ENCODE assay signal across 19 cellular contexts in the genomic region with DNA sequence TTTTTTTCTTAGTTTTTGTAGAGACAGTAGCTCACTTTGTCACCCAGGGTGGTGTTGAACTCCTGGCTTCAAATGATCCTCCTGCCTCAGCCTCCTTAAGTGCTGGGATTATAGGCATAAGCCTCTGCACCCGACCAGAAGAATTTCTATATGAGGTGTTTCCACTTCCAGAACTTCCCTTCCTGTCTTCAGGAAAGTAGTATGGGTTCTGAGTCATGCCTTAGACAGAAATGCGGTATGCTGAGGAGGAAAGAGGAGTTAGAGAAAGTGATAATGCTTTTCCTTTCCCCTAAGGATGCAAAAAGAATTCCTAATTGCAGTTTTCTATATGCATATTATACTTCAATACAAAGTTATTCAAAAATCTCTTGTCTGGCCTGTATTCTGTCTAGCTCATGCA. TPM values are rescaled to one million over a fixed set of nuclear protein-coding genes. Genes with fewer than 3 reads are reported as not detected.
"Had no signal": no experiment of that assay in that cellular context is flagged by ENCODE, and none has a peak within 500 bp of the region (broad histone marks: within the 10 kb centered on the region; RNA-seq: fewer than 3 reads in every experiment).

No MANE protein-coding gene starts in this region.

- H3K9ac ChIP-seq: neural progenitor cell had no signal

- H3K27me3 ChIP-seq: neural progenitor cell, pancreas, testis, upper lobe of right lung had no signal

- H3K36me3 Mint-ChIP-seq: mesothelial cell of epicardium, neural progenitor cell had no signal

- H3K27ac ChIP-seq: neural progenitor cell, pancreas, testis, upper lobe of right lung had no signal

- H2AFZ ChIP-seq: neural progenitor cell had no signal

- ATAC-seq: activated T-helper 17 cell treated with anti-CD3 and anti-CD28 coated beads, Interleukin-2, amount 50 U/mL, for 72 hours; effector memory CD8-positive, alpha-beta T cell; pancreas; stimulated activated naive CD8-positive, alpha-beta T cell treated with anti-CD3 and anti-CD28 coated beads, Interleukin-15, amount 100 ng/mL, for 72 hours; upper lobe of right lung had no signal

- H3K36me3 ChIP-seq: neural progenitor cell, pancreas, upper lobe of right lung had no signal

- H3K4me1 Mint-ChIP-seq: activated B cell treated with CpG ODN at 0.5 μM for 24 hours; activated CD4-positive, alpha-beta T cell treated with anti-CD3 and anti-CD28 coated beads, Interleukin-2, amount 10 ng/mL, durations not matched to agents 24 days and 14 days; activated T-helper 17 cell treated with anti-CD3 and anti-CD28 coated beads, Interleukin-2, amount 50 U/mL, for 72 hours; neural progenitor cell; stimulated activated naive CD8-positive, alpha-beta T cell treated with anti-CD3 and anti-CD28 coated beads, Interleukin-15, amount 100 ng/mL, for 72 hours had no signal

- H3K4me1 ChIP-seq: neural progenitor cell, pancreas, testis, upper lobe of right lung had no signal

- H3K27ac Mint-ChIP-seq: activated B cell treated with CpG ODN at 0.5 μM for 24 hours; activated CD4-positive, alpha-beta T cell treated with anti-CD3 and anti-CD28 coated beads, Interleukin-2, amount 10 ng/mL, durations not matched to agents 24 days and 14 days; activated naive CD4-positive, alpha-beta T cell treated with anti-CD3 and anti-CD28 coated beads for 36 hours; activated T-helper 17 cell treated with anti-CD3 and anti-CD28 coated beads, Interleukin-2, amount 50 U/mL, for 72 hours; effector memory CD8-positive, alpha-beta T cell; neural progenitor cell; stimulated activated naive CD8-positive, alpha-beta T cell treated with anti-CD3 and anti-CD28 coated beads, Interleukin-15, amount 100 ng/mL, for 72 hours; T-helper 1 cell treated with Interleukin-12 subunit alpha and Interleukin-12 subunit beta and Interleukin-4 antibody, amounts not matched to agents 30 μg/mL and 1 μg/mL, for 36 hours had no signal

- H3K4me2 ChIP-seq: neural progenitor cell had no signal

- H3K27me3 Mint-ChIP-seq: activated B cell treated with CpG ODN at 0.5 μM for 24 hours; activated CD4-positive, alpha-beta T cell treated with anti-CD3 and anti-CD28 coated beads, Interleukin-2, amount 10 ng/mL, durations not matched to agents 24 days and 14 days; effector memory CD8-positive, alpha-beta T cell; stimulated activated naive CD8-positive, alpha-beta T cell treated with anti-CD3 and anti-CD28 coated beads, Interleukin-15, amount 100 ng/mL, for 72 hours had no signal

- H3K9me3 ChIP-seq: pancreas, testis, upper lobe of right lung had no signal

- H3K9me3 Mint-ChIP-seq: activated B cell treated with CpG ODN at 0.5 μM for 24 hours; activated CD4-positive, alpha-beta T cell treated with anti-CD3 and anti-CD28 coated beads, Interleukin-2, amount 10 ng/mL, durations not matched to agents 24 days and 14 days; activated naive CD4-positive, alpha-beta T cell treated with anti-CD3 and anti-CD28 coated beads for 36 hours; activated T-helper 17 cell treated with anti-CD3 and anti-CD28 coated beads, Interleukin-2, amount 50 U/mL, for 72 hours; mesothelial cell of epicardium; neural progenitor cell; stimulated activated naive CD8-positive, alpha-beta T cell treated with anti-CD3 and anti-CD28 coated beads, Interleukin-15, amount 100 ng/mL, for 72 hours; T-helper 1 cell treated with Interleukin-12 subunit alpha and Interleukin-12 subunit beta and Interleukin-4 antibody, amounts not matched to agents 30 μg/mL and 1 μg/mL, for 36 hours had no signal

- DNase-seq: activated B cell treated with CpG ODN at 0.5 μM for 24 hours; activated CD4-positive, alpha-beta T cell treated with anti-CD3 and anti-CD28 coated beads, Interleukin-2, amount 10 ng/mL, durations not matched to agents 24 days and 14 days; activated naive CD4-positive, alpha-beta T cell treated with anti-CD3 and anti-CD28 coated beads for 36 hours; activated T-cell treated with anti-CD3 and anti-CD28 coated beads for 4 hours; central memory CD4-positive, alpha-beta T cell; effector memory CD8-positive, alpha-beta T cell; erythroblast; pancreas; retina; stimulated activated CD4-positive, alpha-beta T cell treated with anti-CD3 and anti-CD28 coated beads, Interleukin-4, amount 100 ng/mL, for 4 hours; stimulated activated naive CD8-positive, alpha-beta T cell treated with anti-CD3 and anti-CD28 coated beads, Interleukin-15, amount 100 ng/mL, for 72 hours; testis; upper lobe of right lung had no signal

- H3K4me3 Mint-ChIP-seq: activated B cell treated with CpG ODN at 0.5 μM for 24 hours; activated CD4-positive, alpha-beta T cell treated with anti-CD3 and anti-CD28 coated beads, Interleukin-2, amount 10 ng/mL, durations not matched to agents 24 days and 14 days; activated naive CD4-positive, alpha-beta T cell treated with anti-CD3 and anti-CD28 coated beads for 36 hours; activated T-helper 17 cell treated with anti-CD3 and anti-CD28 coated beads, Interleukin-2, amount 50 U/mL, for 72 hours; effector memory CD8-positive, alpha-beta T cell; mesothelial cell of epicardium; neural progenitor cell; stimulated activated naive CD8-positive, alpha-beta T cell treated with anti-CD3 and anti-CD28 coated beads, Interleukin-15, amount 100 ng/mL, for 72 hours; T-helper 1 cell treated with Interleukin-12 subunit alpha and Interleukin-12 subunit beta and Interleukin-4 antibody, amounts not matched to agents 30 μg/mL and 1 μg/mL, for 36 hours had no signal

- H3K4me3 ChIP-seq: neural progenitor cell, pancreas, skin epidermis, testis, upper lobe of right lung had no signal

RNA-seq across cellular contexts. Expression of a gene that starts 16.5 kb away (rescaled TPM):
- total RNA-seq: activated B cell treated with CpG ODN at 0.5 μM for 24 hours; activated CD4-positive, alpha-beta T cell treated with anti-CD3 and anti-CD28 coated beads, Interleukin-2, amount 10 ng/mL, durations not matched to agents 24 days and 14 days; activated CD8-positive, alpha-beta memory T cell treated with anti-CD3 and anti-CD28 coated beads for 36 hours; activated naive CD4-positive, alpha-beta T cell treated with anti-CD3 and anti-CD28 coated beads for 36 hours; activated T-helper 17 cell treated with anti-CD3 and anti-CD28 coated beads, Interleukin-2, amount 50 U/mL, for 72 hours had no signal
